ENCODE assay signal across 16 cellular contexts in genomic region chr4:22474636-22475310, GRCh38. TPM values are rescaled to one million over a fixed set of nuclear protein-coding genes. Genes with fewer than 3 reads are reported as not detected.
DNase-seq lines count a peak whose midpoint lies in the region; ATAC-seq, FAIRE-seq and TF ChIP-seq lines count a peak whose summit lies in the region.
"Had no signal": no experiment of that assay in that cellular context is flagged by ENCODE, and none has a peak within 500 bp of the region (broad histone marks: within the 10 kb centered on the region; RNA-seq: fewer than 3 reads in every experiment).

No MANE protein-coding gene starts in this region.

- H3K4me1 Mint-ChIP-seq in osteocyte (ENCODE audit: unreplicated experiment) = peaks cover 23% of the 10 kb centered on the region
- H3K4me1 Mint-ChIP-seq in activated CD8-positive, alpha-beta memory T cell treated with anti-CD3 and anti-CD28 coated beads, Interleukin-2, amount 10 ng/mL, durations not matched to agents 7 days and 5 days = peaks cover 2% of the 10 kb centered on the region

- H3K36me3 Mint-ChIP-seq in osteocyte (ENCODE audit: unreplicated experiment) = peaks cover 10% of the 10 kb centered on the region
- no peaks in the 10 kb centered on the region for H3K36me3 Mint-ChIP-seq in activated CD8-positive, alpha-beta memory T cell treated with anti-CD3 and anti-CD28 coated beads, Interleukin-2, amount 10 ng/mL, durations not matched to agents 7 days and 5 days
- H3K36me3 Mint-ChIP-seq: natural killer cell had no signal

- no peaks in the 10 kb centered on the region for H3K9me3 Mint-ChIP-seq in osteocyte (ENCODE audit: unreplicated experiment)
- H3K9me3 Mint-ChIP-seq in activated CD8-positive, alpha-beta memory T cell treated with anti-CD3 and anti-CD28 coated beads, Interleukin-2, amount 10 ng/mL, durations not matched to agents 7 days and 5 days (ENCODE audit: low read depth) = peaks cover 2% of the 10 kb centered on the region
- H3K9me3 Mint-ChIP-seq: natural killer cell had no signal

- H3K27me3 ChIP-seq in GM23248 (replicated peaks; ENCODE audit: insufficient read depth) = no peaks in the 10 kb centered on the region
- H3K27me3 ChIP-seq: colonic mucosa, sigmoid colon, SJCRH30 had no signal

- peaks cover 9% of the 10 kb centered on the region for H3K4me1 ChIP-seq in GM23248 (ENCODE audit: insufficient read depth)

- DNase-seq in GM23248 (peak; percentile 27), RCC 7860 (ENCODE audit: low spot score) (peak; percentile 25), fibroblast of mammary gland (ENCODE audit: low read depth) (peak; percentile 45), osteocyte (ENCODE audit: extremely low spot score, unreplicated experiment) (no peak), NCI-H748 treated with DMSO at 0.1 percent for 48 hours (lab: John Stamatoyannopoulos, UW) (no peak), NCI-H2081 treated with DMSO at 0.1 percent for 48 hours (lab: John Stamatoyannopoulos, UW) (no peak)
- no peak for DNase-seq in activated CD8-positive, alpha-beta memory T cell treated with anti-CD3 and anti-CD28 coated beads, Interleukin-2, amount 10 ng/mL, durations not matched to agents 7 days and 5 days
- DNase-seq: activated CD8-positive, alpha-beta memory T cell treated with anti-CD3 and anti-CD28 coated beads, Interleukin-2, amount 50 U/mL, for 48 hours; colonic mucosa; natural killer cell; NCI-H146; sigmoid colon; SJCRH30 had no signal

- no peak overlapping the region for H3K4me2 ChIP-seq in GM23248 (ENCODE audit: unreplicated experiment)

- no peaks in the 10 kb centered on the region for H3K9me2 ChIP-seq in GM23248 (ENCODE audit: insufficient read depth)

- no peak overlapping the region for H2AFZ ChIP-seq in GM23248

- H3K27ac ChIP-seq in GM23248 = no peak overlapping the region
- H3K27ac ChIP-seq: C4-2B, colonic mucosa, sigmoid colon, SJCRH30 had no signal

- peaks cover 15% of the 10 kb centered on the region for H3F3A ChIP-seq in GM23248 (ENCODE audit: insufficient read depth)

- no peaks in the 10 kb centered on the region for H3K36me3 ChIP-seq in GM23248 (ENCODE audit: low read depth)
- H3K36me3 ChIP-seq: colonic mucosa, sigmoid colon had no signal

- CTCF ChIA-PET in activated CD8-positive, alpha-beta memory T cell treated with anti-CD3 and anti-CD28 coated beads, Interleukin-2, amount 10 ng/mL, durations not matched to agents 7 days and 5 days (lab: Charles Lee) = no interaction called here

- in situ Hi-C loops in GM23248 (cut with MboI) = no loop called here

- FAIRE-seq in RCC 7860 (lab: Jason Lieb, UNC) = peak; percentile 76
- FAIRE-seq: islet of Langerhans had no signal

- H3K9me3 ChIP-seq in GM23248 (ENCODE audit: low read depth) = no peaks in the 10 kb centered on the region
- H3K9me3 ChIP-seq: colonic mucosa, sigmoid colon, SJCRH30 had no signal

- H3K4me3 Mint-ChIP-seq in osteocyte (ENCODE audit: unreplicated experiment) = no peak overlapping the region
- H3K4me3 Mint-ChIP-seq in activated CD8-positive, alpha-beta memory T cell treated with anti-CD3 and anti-CD28 coated beads, Interleukin-2, amount 10 ng/mL, durations not matched to agents 7 days and 5 days = no peak overlapping the region
- H3K4me3 Mint-ChIP-seq: activated naive CD8-positive, alpha-beta T cell; natural killer cell had no signal

- H3K27ac Mint-ChIP-seq in osteocyte (ENCODE audit: unreplicated experiment) = peak overlapping the region; percentile 58
- H3K27ac Mint-ChIP-seq in activated CD8-positive, alpha-beta memory T cell treated with anti-CD3 and anti-CD28 coated beads, Interleukin-2, amount 10 ng/mL, durations not matched to agents 7 days and 5 days = no peak overlapping the region
- H3K27ac Mint-ChIP-seq: activated naive CD8-positive, alpha-beta T cell; natural killer cell had no signal

- no peaks in the 10 kb centered on the region for H3K27me3 Mint-ChIP-seq in osteocyte (ENCODE audit: unreplicated experiment)
- no peaks in the 10 kb centered on the region for H3K27me3 Mint-ChIP-seq in activated CD8-positive, alpha-beta memory T cell treated with anti-CD3 and anti-CD28 coated beads, Interleukin-2, amount 10 ng/mL, durations not matched to agents 7 days and 5 days
- H3K27me3 Mint-ChIP-seq: activated naive CD8-positive, alpha-beta T cell had no signal

- WGBS in GM23248 (ENCODE audit: low coverage in 1 of 2, low lambda C conversion rate in 2 of 2, missing lambda C conversion rate in 2 of 2), 2 experiments = 89 to 93% methylated on average over 5 of the region's 5 CpGs

- TF ChIP-seq CTCF in fibroblast of mammary gland (conservative IDR thresholded peaks at IDR 0.05; ENCODE audit: control insufficient read depth, insufficient read depth, low read depth, low read length) (no peak), osteocyte (IDR thresholded peaks at IDR 0.05) (no peak)

- H3K9ac ChIP-seq in GM23248 = no peak overlapping the region

- no peak for ATAC-seq in activated CD8-positive, alpha-beta memory T cell treated with anti-CD3 and anti-CD28 coated beads, Interleukin-2, amount 10 ng/mL, durations not matched to agents 7 days and 5 days
- ATAC-seq: natural killer cell had no signal

- H3K79me2 ChIP-seq in GM23248 (ENCODE audit: insufficient read depth) = no peaks in the 10 kb centered on the region

- no peak overlapping the region for H3K4me3 ChIP-seq in GM23248
- no peak overlapping the region for H3K4me3 ChIP-seq in fibroblast of mammary gland (ENCODE audit: control insufficient read depth, low read depth, low read length)
- H3K4me3 ChIP-seq: colonic mucosa, sigmoid colon, SJCRH30 had no signal

- no peaks in the 10 kb centered on the region for H4K20me1 ChIP-seq in GM23248 (ENCODE audit: insufficient read depth)

RNA-seq across cellular contexts. Expression of gene ADGRA3, which starts 41.1 kb away (rescaled TPM):
- 7.8 and 9.4 TPM in 2 replicates for total RNA-seq in GM23248 (2014; rRNA removed; shearing (Covaris generic))
- polyA plus RNA-seq in GM23248 (2016; fragmentation: Nextera tagmentation; extraction: Ambion mirVana) = 1.1 and 1.2 TPM in 2 replicates
- 32.2 and 34.0 TPM in 2 replicates for total RNA-seq in osteocyte
- 1 to 10 TPM in 1 of 2 experiments, under 1 TPM in 1; 0.53 to 1.3 TPM for total RNA-seq in activated CD8-positive, alpha-beta memory T cell treated with anti-CD3 and anti-CD28 coated beads, Interleukin-2, amount 10 ng/mL, durations not matched to agents 7 days and 5 days

Comparison
In these comparisons a context has a peak if more than half of its experiments do, and no peak if none do; other contexts are left out.
1. DNase-seq: peak in GM23248 (single experiment), RCC 7860 (single experiment) and fibroblast of mammary gland (single experiment); none in osteocyte (single experiment), NCI-H748 treated with DMSO at 0.1 percent for 48 hours (single experiment), NCI-H2081 treated with DMSO at 0.1 percent for 48 hours (single experiment) and activated CD8-positive, alpha-beta memory T cell treated with anti-CD3 and anti-CD28 coated beads, Interleukin-2, amount 10 ng/mL, durations not matched to agents 7 days and 5 days (single experiment).